Comparison of ENCODE assay signal across 7 cellular contexts in genomic region chr1:121547726-121548125, GRCh38.
DNase-seq lines count a peak whose midpoint lies in the region; ATAC-seq and TF ChIP-seq lines count a peak whose summit lies in the region.
"Not testable (repeated sequence)": the region's sequence is repeated elsewhere in the genome, so short reads cannot be mapped to it uniquely, and the experiment has no call there.

No MANE protein-coding gene starts in this region.

- H3K4me3 Mint-ChIP-seq in CD4-positive, alpha-beta T cell; CD8-positive, alpha-beta T cell; T-helper 17 cell: not testable (repeated sequence)

- not testable (repeated sequence) for H3K9me3 Mint-ChIP-seq in CD4-positive, alpha-beta T cell; CD8-positive, alpha-beta T cell

- H3K27ac ChIP-seq in C4-2B (peak overlapping the region; percentile 43; the same call in 1 of the 2 replicates), OCI-LY1 (ENCODE audit: low read depth, low read length, poor library complexity, severe bottlenecking) (peak overlapping the region; percentile 22), epithelial cell of prostate (peak overlapping the region; percentile 64)
- H3K27ac ChIP-seq in CD4-positive, alpha-beta T cell (ENCODE audit: low read depth, low read length); CD8-positive, alpha-beta T cell (ENCODE audit: low read depth, low read length); HEK293 (ENCODE audit: extremely low read depth, low read depth, low read length): not testable (repeated sequence)

- H3K27me3 Mint-ChIP-seq in CD4-positive, alpha-beta T cell; CD8-positive, alpha-beta T cell (ENCODE audit: low read depth); T-helper 17 cell: not testable (repeated sequence)

- H3K4me3 ChIP-seq in CD8-positive, alpha-beta T cell (ENCODE audit: low read depth, low read length); HEK293 (ENCODE audit: low read depth, low read length); OCI-LY1 (ENCODE audit: low read depth, low read length, poor library complexity, severe bottlenecking): not testable (repeated sequence)

- H3K9me2 ChIP-seq in OCI-LY1 (ENCODE audit: low read depth, low read length): not testable (repeated sequence)

- DNase-seq in CD4-positive, alpha-beta T cell; CD8-positive, alpha-beta T cell; T-helper 17 cell; epithelial cell of prostate (ENCODE audit: low read depth, low spot score): not testable (repeated sequence)

- ATAC-seq in CD4-positive, alpha-beta T cell (ENCODE audit: poor library complexity); CD8-positive, alpha-beta T cell; T-helper 17 cell: not testable (repeated sequence)

- H3K36me3 Mint-ChIP-seq in CD4-positive, alpha-beta T cell (ENCODE audit: low read depth); CD8-positive, alpha-beta T cell; T-helper 17 cell (ENCODE audit: low read depth): not testable (repeated sequence)

- not testable (repeated sequence) for H4K20me1 ChIP-seq in OCI-LY1 (ENCODE audit: insufficient read depth, low read length)

- H3K79me2 ChIP-seq in OCI-LY1 (ENCODE audit: insufficient read depth, low read length): not testable (repeated sequence)

- H3K27ac Mint-ChIP-seq in CD4-positive, alpha-beta T cell: peak overlapping the region; percentile 19
- peak overlapping the region; percentile 69 for H3K27ac Mint-ChIP-seq in CD8-positive, alpha-beta T cell
- peak overlapping the region; percentile 14 for H3K27ac Mint-ChIP-seq in T-helper 17 cell

- TF ChIP-seq CTCF in C4-2B (conservative IDR thresholded peaks at IDR 0.05); CD4-positive, alpha-beta T cell (IDR thresholded peaks at IDR 0.05); CD8-positive, alpha-beta T cell (IDR thresholded peaks at IDR 0.05); HEK293 (tag by site-specific recombination; IDR thresholded peaks at IDR 0.05); OCI-LY1 (IDR thresholded peaks at IDR 0.05; ENCODE audit: low read length): not testable (repeated sequence)

- POLR2A ChIA-PET in CD4-positive, alpha-beta T cell (lab: Charles Lee); HEK293 (lab: Yijun Ruan, JAX): not testable (repeated sequence)
- POLR2A ChIA-PET in CD8-positive, alpha-beta T cell (lab: Charles Lee): interaction anchor here (0.6 kb wide), 1 partner anchor 23 kb away, joined by 3 read pairs; no protein-coding TSS in a partner anchor

- H3K27me3 ChIP-seq in CD4-positive, alpha-beta T cell (ENCODE audit: control insufficient read depth, insufficient read depth, low read length); CD8-positive, alpha-beta T cell (ENCODE audit: insufficient read depth, low read length); OCI-LY1 (ENCODE audit: insufficient read depth, low read length): not testable (repeated sequence)

- intact Hi-C loops in CD4-positive, alpha-beta T cell (cut with DNase I, micrococcal nuclease): loop anchor here in 1 of 2 experiments (10.0 kb wide), 1 partner anchor 93 kb away; no protein-coding TSS in a partner anchor
- intact Hi-C loops in CD8-positive, alpha-beta T cell (cut with DNase I, micrococcal nuclease): not testable (repeated sequence)

- H3K9me3 ChIP-seq in CD4-positive, alpha-beta T cell (ENCODE audit: control insufficient read depth, low read length); CD8-positive, alpha-beta T cell (ENCODE audit: low read length); HEK293 (ENCODE audit: control insufficient read depth, insufficient read depth, low read depth, low read length); OCI-LY1 (ENCODE audit: low read length); T-helper 17 cell (ENCODE audit: control insufficient read depth, low read length, poor library complexity, severe bottlenecking): not testable (repeated sequence)

- peaks cover 16% of the 10 kb centered on the region for H3K4me1 ChIP-seq in CD8-positive, alpha-beta T cell (ENCODE audit: insufficient read depth, low read length)
- not testable (repeated sequence) for H3K4me1 ChIP-seq in HEK293 (ENCODE audit: control insufficient read depth, insufficient read depth, low read length)
- peaks cover 50% of the 10 kb centered on the region for H3K4me1 ChIP-seq in OCI-LY1 (ENCODE audit: insufficient read depth, low read length, severe bottlenecking)

- not testable (repeated sequence) for H3K36me3 ChIP-seq in CD8-positive, alpha-beta T cell (ENCODE audit: insufficient read depth, low read length); HEK293 (ENCODE audit: control insufficient read depth in 2 of 2, insufficient read depth in 1 of 2, low read length in 2 of 2); OCI-LY1 (ENCODE audit: insufficient read depth, low read length)

- CTCF ChIA-PET in CD4-positive, alpha-beta T cell (lab: Charles Lee); HEK293 (lab: Yijun Ruan, JAX): not testable (repeated sequence)
- CTCF ChIA-PET in CD8-positive, alpha-beta T cell (lab: Charles Lee): interaction anchor here (1.3 kb wide), 1 partner anchor 28 kb away, joined by 3 read pairs; no protein-coding TSS in a partner anchor

- not testable (repeated sequence) for H3K9ac ChIP-seq in OCI-LY1 (ENCODE audit: low read length)

- peaks cover 64% of the 10 kb centered on the region for H3K4me1 Mint-ChIP-seq in CD4-positive, alpha-beta T cell (ENCODE audit: low read depth)
- peaks cover 39% of the 10 kb centered on the region for H3K4me1 Mint-ChIP-seq in CD8-positive, alpha-beta T cell (ENCODE audit: low read depth)
- peaks cover 36% of the 10 kb centered on the region for H3K4me1 Mint-ChIP-seq in T-helper 17 cell

- H2AFZ ChIP-seq in OCI-LY1 (ENCODE audit: low read length): not testable (repeated sequence)

- not testable (repeated sequence) for H3K4me2 ChIP-seq in OCI-LY1 (ENCODE audit: low read length)

- H3F3A ChIP-seq in OCI-LY1 (ENCODE audit: insufficient read depth, low read length): not testable (repeated sequence)

TF ChIP-seq in HEK293, 187 proteins besides CTCF, POLR2A, EP300 and RAD21:
- TF ChIP-seq ZNF146 (tag by site-specific recombination; IDR thresholded peaks at IDR 0.05): peak; percentile 93
- TF ChIP-seq ZNF580 (tag by site-specific recombination; IDR thresholded peaks at IDR 0.05): peak; percentile 58; the same call in 1 of the 2 replicates

Comparison
In these comparisons a context has a peak if more than half of its experiments do, and no peak if none do; other contexts are left out.
1. H3K27ac Mint-ChIP-seq: peak in every context shown above with its lines; median percentile 69 in CD8-positive, alpha-beta T cell; 19 in CD4-positive, alpha-beta T cell; 14 in T-helper 17 cell.